ENCODE assay signal across 6 cellular contexts in the genomic region with DNA sequence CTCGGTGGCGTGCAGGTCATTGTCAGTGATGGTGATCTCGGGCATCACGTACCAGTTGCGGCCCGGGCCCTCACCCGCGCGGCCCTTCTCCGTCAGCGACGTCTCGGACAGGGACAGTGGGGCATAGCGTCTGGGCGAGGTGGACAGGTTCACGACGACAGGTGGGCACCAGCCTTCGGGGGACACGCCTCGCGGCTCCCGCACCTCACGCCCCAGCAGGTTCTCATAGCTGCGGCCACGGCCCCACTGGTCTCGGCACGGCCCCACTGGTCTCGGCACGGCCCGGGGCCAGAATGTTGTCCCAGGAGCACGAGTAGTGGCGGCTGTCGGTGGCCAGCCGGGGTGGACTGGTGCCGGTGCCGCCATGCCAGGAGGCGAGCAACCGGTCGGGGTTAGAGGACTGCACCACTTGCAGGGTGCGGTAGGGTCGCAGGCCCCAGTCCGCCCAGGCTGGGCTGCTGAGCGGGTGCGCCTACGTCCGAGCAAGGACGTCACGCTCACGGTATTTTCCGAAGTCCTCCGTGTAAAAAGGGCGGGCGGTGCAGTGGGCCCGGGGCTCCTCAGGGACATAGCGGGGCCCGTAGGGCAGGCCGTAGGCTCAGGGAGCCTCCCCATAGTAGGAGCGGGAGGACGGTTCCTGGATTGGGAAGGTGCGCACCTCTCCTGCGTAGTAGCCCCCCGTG.
DNase-seq lines count a peak whose midpoint lies in the region; ATAC-seq, FAIRE-seq and TF ChIP-seq lines count a peak whose summit lies in the region.
"Not testable (repeated sequence)": the region's sequence is repeated elsewhere in the genome, so short reads cannot be mapped to it uniquely, and the experiment has no call there.

No MANE protein-coding gene starts in this region.

- not testable (repeated sequence) for H3K27ac Mint-ChIP-seq in chondrocyte (ENCODE audit: unreplicated experiment)

- not testable (repeated sequence) for H3K4me1 ChIP-seq in PC-3 (ENCODE audit: insufficient read depth, low read length); kidney (ENCODE audit: control insufficient read depth in 1 of 2, insufficient read depth in 1 of 2, low read depth in 1 of 2, low read length in 2 of 2); upper lobe of right lung

- CTCF ChIA-PET in PC-3 (lab: Charles Lee), result not testable (repeated sequence)

- not testable (repeated sequence) for DNase-seq in PC-3
- DNase-seq in chondrocyte (ENCODE audit: low spot score) (peak; percentile 94), left cardiac atrium (peak; percentile 16), kidney (peak; percentile 74), posterior vena cava (ENCODE audit: low spot score) (peak; percentile 75), upper lobe of right lung (peak; percentile 58)

- not testable (repeated sequence) for TF ChIP-seq CTCF in PC-3 (conservative IDR thresholded peaks at IDR 0.05; ENCODE audit: low read depth, low read length); chondrocyte (IDR thresholded peaks at IDR 0.05); kidney (IDR thresholded peaks at IDR 0.05; ENCODE audit: borderline replicate concordance, extremely low read depth, insufficient read depth); upper lobe of right lung (IDR thresholded peaks at IDR 0.05)

- H3K27me3 ChIP-seq in PC-3 (ENCODE audit: low read length); upper lobe of right lung: not testable (repeated sequence)

- FAIRE-seq in kidney (lab: Jason Lieb, UNC), result not testable (repeated sequence)

- BruUV-seq in PC-3 (replicated peaks; lab: Mats Ljungman, UMichigan), result TSS peak; percentile 12

- H3F3A ChIP-seq in PC-3 (ENCODE audit: low read length, unreplicated experiment), result not testable (repeated sequence)

- not testable (repeated sequence) for ATAC-seq in PC-3, left cardiac atrium, upper lobe of right lung

- intact Hi-C loops in PC-3 (cut with micrococcal nuclease); left cardiac atrium (cut with DNase I); kidney (cut with DNase I); posterior vena cava (cut with DNase I); upper lobe of right lung (cut with DNase I): not testable (repeated sequence)

- not testable (repeated sequence) for H3K4me3 ChIP-seq in PC-3 (ENCODE audit: low read length); kidney (ENCODE audit: low read length in 2 of 2); upper lobe of right lung

- H3K36me3 ChIP-seq in PC-3 (ENCODE audit: low read depth, low read length); kidney (ENCODE audit: control insufficient read depth in 1 of 2, insufficient read depth in 2 of 2, low read length in 2 of 2); upper lobe of right lung: not testable (repeated sequence)

- not testable (repeated sequence) for H3K27me3 Mint-ChIP-seq in chondrocyte (ENCODE audit: low read depth)

- peaks cover 23% of the 10 kb centered on the region for H3K9me3 Mint-ChIP-seq in chondrocyte (ENCODE audit: low read depth)

- not testable (repeated sequence) for H3K36me3 Mint-ChIP-seq in chondrocyte (ENCODE audit: low read depth)

- not testable (repeated sequence) for H4K20me1 ChIP-seq in PC-3 (ENCODE audit: low read length)

- H3K4me1 Mint-ChIP-seq in chondrocyte (ENCODE audit: low read depth), result not testable (repeated sequence)

- not testable (repeated sequence) for H3K4me3 Mint-ChIP-seq in chondrocyte (ENCODE audit: unreplicated experiment)

- not testable (repeated sequence) for H3K9me3 ChIP-seq in PC-3 (ENCODE audit: low read length); kidney (ENCODE audit: control insufficient read depth in 1 of 2, low read length in 2 of 2); upper lobe of right lung

- POLR2A ChIA-PET in PC-3 (lab: Charles Lee; ENCODE audit: unreplicated experiment), result not testable (repeated sequence)

- not testable (repeated sequence) for H3K4me2 ChIP-seq in PC-3 (ENCODE audit: low read length)

- not testable (repeated sequence) for H3K27ac ChIP-seq in PC-3 (ENCODE audit: low read length); kidney (ENCODE audit: low read depth in 2 of 2, low read length in 2 of 2); upper lobe of right lung

- H2AFZ ChIP-seq in PC-3 (ENCODE audit: low read length), result not testable (repeated sequence)

- not testable (repeated sequence) for H3K9me2 ChIP-seq in PC-3 (replicated peaks; ENCODE audit: low read length)

- H3K9ac ChIP-seq in PC-3 (ENCODE audit: low read length); kidney (ENCODE audit: low read length in 2 of 2): not testable (repeated sequence)

- H3K79me2 ChIP-seq in PC-3 (ENCODE audit: low read length), result not testable (repeated sequence)
